19 cellular contexts compared by ENCODE assay signal in genomic region chr16:10885246-10885645, GRCh38.
A peak's percentile ranks its signal among the peaks of the same experiment; 100 is the strongest.
DNase-seq lines count a peak whose midpoint lies in the region; ATAC-seq, FAIRE-seq and TF ChIP-seq lines count a peak whose summit lies in the region.
"Had no signal": no experiment of that assay in that cellular context is flagged by ENCODE, and none has a peak within 500 bp of the region (broad histone marks: within the 10 kb centered on the region; RNA-seq: fewer than 3 reads in every experiment).

No MANE protein-coding gene starts in this region.

- no peak for TF ChIP-seq CTCF in epithelial cell of esophagus (IDR thresholded peaks at IDR 0.05; ENCODE audit: insufficient read depth, low read depth, low read length, missing control alignments)
- TF ChIP-seq CTCF in GM10248 (IDR thresholded peaks at IDR 0.05; ENCODE audit: control extremely low read depth, extremely low read depth, low read depth, missing control alignments): no peak

- DNase-seq in GM18507 (ENCODE audit: extremely low spot score, insufficient read length, low read depth): no peak
- DNase-seq in NOMO-1 treated with dmso at 0.1 percent for 144 hours (lab: John Stamatoyannopoulos, UW; ENCODE audit: unreplicated experiment): peak; percentile 24
- DNase-seq in epithelial cell of esophagus (ENCODE audit: low read depth): peak; percentile 51
- no peak for DNase-seq in GM10248 (ENCODE audit: extremely low spot score)
- DNase-seq in midbrain (lab: John Stamatoyannopoulos, UW): no peak
- DNase-seq in HEK293T (ENCODE audit: extremely low spot score): no peak
- DNase-seq: activated CD8-positive, alpha-beta T cell treated with anti-CD3 and anti-CD28 coated beads, Interleukin-2, amount 10 ng/mL, durations not matched to agents 7 days and 5 days; activated T-cell treated with anti-CD3 and anti-CD28 coated beads, Interleukin-2, amount 50 U/mL, for 4 hours; Caco-2; effector memory CD4-positive, alpha-beta T cell; HFFc6; NCI-H1092; NCI-H510A; SJCRH30; thyroid gland had no signal

- H3K9me3 Mint-ChIP-seq in stimulated activated memory B cell treated with anti-CD40 and anti-IgM and Interleukin-4, amounts not matched to agents 10 μg/mL and 1 μg/mL and 100 μg/mL, for 72 hours: no peaks in the 10 kb centered on the region
- H3K9me3 Mint-ChIP-seq: activated naive CD4-positive, alpha-beta T cell treated with anti-CD3 and anti-CD28 coated beads, Interleukin-2, amount 50 U/mL, for 24 hours; activated T-cell treated with anti-CD3 and anti-CD28 coated beads, Interleukin-2, amount 50 U/mL, for 4 hours; HFFc6; stimulated activated effector memory CD8-positive, alpha-beta T cell treated with anti-CD3 and anti-CD28 coated beads, Interleukin-12 subunit alpha, Interleukin-12 subunit beta, amount 100 ng/mL, for 72 hours had no signal

- H3K4me1 Mint-ChIP-seq in stimulated activated memory B cell treated with anti-CD40 and anti-IgM and Interleukin-4, amounts not matched to agents 10 μg/mL and 1 μg/mL and 100 μg/mL, for 72 hours: peaks cover 98% of the 10 kb centered on the region

- CTCF ChIA-PET in GM10248 (lab: Yijun Ruan, JAX) (interaction anchor here (1.6 to 1.9 kb wide), 2 partner anchors 7 to 34 kb away, joined by 5 read pairs; no protein-coding TSS in a partner anchor), HEK293T (lab: Yijun Ruan, JAX) (no interaction called here)

- H3K36me3 Mint-ChIP-seq in stimulated activated memory B cell treated with anti-CD40 and anti-IgM and Interleukin-4, amounts not matched to agents 10 μg/mL and 1 μg/mL and 100 μg/mL, for 72 hours: peaks cover 83% of the 10 kb centered on the region
- H3K36me3 Mint-ChIP-seq: activated naive CD4-positive, alpha-beta T cell treated with anti-CD3 and anti-CD28 coated beads, Interleukin-2, amount 50 U/mL, for 24 hours had no signal

- peak; percentile 21 for ATAC-seq in stimulated activated memory B cell treated with anti-CD40 and anti-IgM and Interleukin-4, amounts not matched to agents 10 μg/mL and 1 μg/mL and 100 μg/mL, for 72 hours
- ATAC-seq: activated CD8-positive, alpha-beta T cell treated with anti-CD3 and anti-CD28 coated beads, Interleukin-2, amount 10 ng/mL, durations not matched to agents 7 days and 5 days; activated T-cell treated with anti-CD3 and anti-CD28 coated beads, Interleukin-2, amount 50 U/mL, for 4 hours; stimulated activated effector memory CD8-positive, alpha-beta T cell treated with anti-CD3 and anti-CD28 coated beads, Interleukin-12 subunit alpha, Interleukin-12 subunit beta, amount 100 ng/mL, for 72 hours had no signal

- H3K4me3 ChIP-seq in epithelial cell of esophagus (ENCODE audit: low read length): no peak overlapping the region
- H3K4me3 ChIP-seq: SJCRH30, thyroid gland had no signal

- H3K27me3 Mint-ChIP-seq in stimulated activated memory B cell treated with anti-CD40 and anti-IgM and Interleukin-4, amounts not matched to agents 10 μg/mL and 1 μg/mL and 100 μg/mL, for 72 hours: no peaks in the 10 kb centered on the region

- POLR2A ChIA-PET in GM10248 (lab: Yijun Ruan, JAX) (no interaction called here), HEK293T (lab: Yijun Ruan, JAX) (no interaction called here)

- FAIRE-seq in GM18507 (lab: Jason Lieb, UNC): peak; percentile 75
- FAIRE-seq: astrocyte had no signal

- peak overlapping the region; percentile 86 for H3K27ac Mint-ChIP-seq in stimulated activated memory B cell treated with anti-CD40 and anti-IgM and Interleukin-4, amounts not matched to agents 10 μg/mL and 1 μg/mL and 100 μg/mL, for 72 hours
- H3K27ac Mint-ChIP-seq: activated CD8-positive, alpha-beta T cell treated with anti-CD3 and anti-CD28 coated beads, Interleukin-2, amount 10 ng/mL, durations not matched to agents 7 days and 5 days; HFFc6; stimulated activated effector memory CD8-positive, alpha-beta T cell treated with anti-CD3 and anti-CD28 coated beads, Interleukin-12 subunit alpha, Interleukin-12 subunit beta, amount 100 ng/mL, for 72 hours had no signal

- peak overlapping the region; percentile 94 for H3K4me3 Mint-ChIP-seq in stimulated activated memory B cell treated with anti-CD40 and anti-IgM and Interleukin-4, amounts not matched to agents 10 μg/mL and 1 μg/mL and 100 μg/mL, for 72 hours
- H3K4me3 Mint-ChIP-seq: activated CD8-positive, alpha-beta T cell treated with anti-CD3 and anti-CD28 coated beads, Interleukin-2, amount 10 ng/mL, durations not matched to agents 7 days and 5 days; activated naive CD4-positive, alpha-beta T cell treated with anti-CD3 and anti-CD28 coated beads, Interleukin-2, amount 50 U/mL, for 24 hours; activated T-cell treated with anti-CD3 and anti-CD28 coated beads, Interleukin-2, amount 50 U/mL, for 4 hours; HFFc6; stimulated activated effector memory CD8-positive, alpha-beta T cell treated with anti-CD3 and anti-CD28 coated beads, Interleukin-12 subunit alpha, Interleukin-12 subunit beta, amount 100 ng/mL, for 72 hours had no signal

TF ChIP-seq in HEK293T, 16 proteins besides CTCF, POLR2A, EP300 and RAD21:
- TF ChIP-seq FOXA1 (IDR thresholded peaks at IDR 0.05) (no peak), HDGF (IDR thresholded peaks at IDR 0.05; ENCODE audit: borderline replicate concordance) (no peak), CTBP1 (IDR thresholded peaks at IDR 0.05; ENCODE audit: borderline replicate concordance) (no peak), FOXK2 (IDR thresholded peaks at IDR 0.05) (no peak), SP1 (IDR thresholded peaks at IDR 0.05) (no peak), FOXM1 (IDR thresholded peaks at IDR 0.05; ENCODE audit: borderline replicate concordance) (no peak), NFRKB (IDR thresholded peaks at IDR 0.05) (no peak), BHLHE40 (IDR thresholded peaks at IDR 0.05; ENCODE audit: borderline replicate concordance) (no peak), SUZ12 (IDR thresholded peaks at IDR 0.05) (no peak), PKNOX1 (IDR thresholded peaks at IDR 0.05) (no peak), TARDBP (IDR thresholded peaks at IDR 0.05) (no peak), LEF1 (IDR thresholded peaks at IDR 0.05; ENCODE audit: borderline replicate concordance) (no peak), L3MBTL2 (conservative IDR thresholded peaks at IDR 0.05) (no peak), ARNT (IDR thresholded peaks at IDR 0.05) (no peak), ELF4 (IDR thresholded peaks at IDR 0.05) (no peak), ZNF384 (IDR thresholded peaks at IDR 0.05) (no peak)

Comparison
In these comparisons a context has a peak if more than half of its experiments do, and no peak if none do; other contexts are left out.
1. DNase-seq: peak in NOMO-1 treated with dmso at 0.1 percent for 144 hours (single experiment) and epithelial cell of esophagus (single experiment); none in GM18507 (single experiment), GM10248 (single experiment), midbrain (single experiment) and HEK293T (single experiment).